1 cellular context compared by ENCODE assay signal in the genomic region with DNA sequence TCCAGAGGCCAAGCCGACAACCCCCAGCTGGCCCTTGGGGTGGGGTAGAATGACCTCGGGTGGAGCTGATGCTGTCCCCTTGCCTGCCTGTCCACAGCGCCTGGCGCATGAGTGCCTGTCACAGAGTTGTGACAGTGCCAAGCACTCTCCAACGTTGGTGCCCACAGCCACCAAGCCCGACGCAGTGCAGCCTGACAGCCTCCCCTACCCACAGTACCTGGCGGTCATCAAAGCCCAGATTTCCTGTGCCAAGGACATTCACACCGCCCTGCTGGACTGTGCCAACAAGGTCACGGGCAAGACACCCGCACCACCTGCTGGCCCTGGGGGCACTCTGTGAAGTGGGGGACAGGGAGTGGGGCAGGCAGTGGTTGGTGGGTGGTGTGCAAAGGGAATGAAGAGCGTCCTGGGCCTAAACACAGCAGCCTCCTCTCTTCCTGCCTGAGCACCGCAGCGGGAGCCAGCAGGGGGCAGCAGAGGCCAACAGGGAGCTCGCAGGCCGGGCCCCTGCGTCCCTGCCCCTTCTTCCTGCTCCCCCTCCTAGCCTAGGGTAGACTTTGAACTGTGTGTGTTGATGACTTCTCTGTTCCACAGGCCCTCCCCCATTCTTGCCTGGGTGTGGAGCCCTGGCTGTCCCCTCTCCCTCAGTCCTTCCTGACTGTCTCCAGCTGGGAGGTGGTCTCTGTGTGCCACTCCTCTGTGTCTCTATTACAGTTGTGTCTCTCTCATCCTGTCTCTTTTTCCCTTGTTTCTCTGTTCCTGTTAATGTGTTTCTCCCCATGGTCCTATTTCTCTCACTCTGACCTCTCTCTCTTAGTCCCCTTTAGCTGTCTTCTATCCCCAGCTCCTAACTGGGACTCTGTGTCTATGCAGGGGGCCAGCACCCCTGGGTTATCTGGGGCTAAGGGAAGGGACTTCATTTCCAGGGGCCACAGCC.
TF ChIP-seq lines count a peak whose summit lies in the region.

No MANE protein-coding gene starts in this region.

TF ChIP-seq in WTC11, 78 proteins besides CTCF, POLR2A, EP300 and RAD21:
- TF ChIP-seq GTF2I (CRISPR knock-in tag; conservative IDR thresholded peaks at IDR 0.05) (peak; percentile 4; the same call in 1 of the 2 replicates), SP1 (CRISPR knock-in tag; conservative IDR thresholded peaks at IDR 0.05) (peak; percentile 65), FOXP1 (CRISPR knock-in tag; IDR thresholded peaks at IDR 0.05; ENCODE audit: borderline replicate concordance) (peak; percentile 69; the same call in 1 of the 2 replicates), GABPB1 (CRISPR knock-in tag; IDR thresholded peaks at IDR 0.05) (no peak), ZNF416 (CRISPR knock-in tag; IDR thresholded peaks at IDR 0.05) (0 out of 2 replicates have a peak, but pooled peaks have one; percentile 46), ZNF121 (CRISPR knock-in tag; IDR thresholded peaks at IDR 0.05) (peak; percentile 95)
- TF ChIP-seq, protein P1, sequence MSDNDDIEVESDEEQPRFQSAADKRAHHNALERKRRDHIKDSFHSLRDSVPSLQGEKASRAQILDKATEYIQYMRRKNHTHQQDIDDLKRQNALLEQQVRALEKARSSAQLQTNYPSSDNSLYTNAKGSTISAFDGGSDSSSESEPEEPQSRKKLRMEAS (CRISPR knock-in tag; IDR thresholded peaks at IDR 0.05) = no peak
- TF ChIP-seq, protein P2, sequence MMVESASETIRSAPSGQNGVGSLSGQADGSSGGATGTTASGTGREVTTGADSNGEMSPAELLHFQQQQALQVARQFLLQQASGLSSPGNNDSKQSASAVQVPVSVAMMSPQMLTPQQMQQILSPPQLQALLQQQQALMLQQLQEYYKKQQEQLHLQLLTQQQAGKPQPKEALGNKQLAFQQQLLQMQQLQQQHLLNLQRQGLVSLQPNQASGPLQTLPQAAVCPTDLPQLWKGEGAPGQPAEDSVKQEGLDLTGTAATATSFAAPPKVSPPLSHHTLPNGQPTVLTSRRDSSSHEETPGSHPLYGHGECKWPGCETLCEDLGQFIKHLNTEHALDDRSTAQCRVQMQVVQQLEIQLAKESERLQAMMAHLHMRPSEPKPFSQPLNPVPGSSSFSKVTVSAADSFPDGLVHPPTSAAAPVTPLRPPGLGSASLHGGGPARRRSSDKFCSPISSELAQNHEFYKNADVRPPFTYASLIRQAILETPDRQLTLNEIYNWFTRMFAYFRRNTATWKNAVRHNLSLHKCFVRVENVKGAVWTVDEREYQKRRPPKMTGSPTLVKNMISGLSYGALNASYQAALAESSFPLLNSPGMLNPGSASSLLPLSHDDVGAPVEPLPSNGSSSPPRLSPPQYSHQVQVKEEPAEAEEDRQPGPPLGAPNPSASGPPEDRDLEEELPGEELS (CRISPR knock-in tag; IDR thresholded peaks at IDR 0.05) = 0 out of 2 replicates have a peak, but pooled peaks have one; percentile 38
- TF ChIP-seq, protein P3, sequence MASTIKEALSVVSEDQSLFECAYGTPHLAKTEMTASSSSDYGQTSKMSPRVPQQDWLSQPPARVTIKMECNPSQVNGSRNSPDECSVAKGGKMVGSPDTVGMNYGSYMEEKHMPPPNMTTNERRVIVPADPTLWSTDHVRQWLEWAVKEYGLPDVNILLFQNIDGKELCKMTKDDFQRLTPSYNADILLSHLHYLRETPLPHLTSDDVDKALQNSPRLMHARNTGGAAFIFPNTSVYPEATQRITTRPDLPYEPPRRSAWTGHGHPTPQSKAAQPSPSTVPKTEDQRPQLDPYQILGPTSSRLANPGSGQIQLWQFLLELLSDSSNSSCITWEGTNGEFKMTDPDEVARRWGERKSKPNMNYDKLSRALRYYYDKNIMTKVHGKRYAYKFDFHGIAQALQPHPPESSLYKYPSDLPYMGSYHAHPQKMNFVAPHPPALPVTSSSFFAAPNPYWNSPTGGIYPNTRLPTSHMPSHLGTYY (CRISPR knock-in tag; IDR thresholded peaks at IDR 0.05) = no peak
TF ChIP-seq in WTC11: peak in this region for 6.
